32 cellular contexts compared by ENCODE assay signal in the genomic region with DNA sequence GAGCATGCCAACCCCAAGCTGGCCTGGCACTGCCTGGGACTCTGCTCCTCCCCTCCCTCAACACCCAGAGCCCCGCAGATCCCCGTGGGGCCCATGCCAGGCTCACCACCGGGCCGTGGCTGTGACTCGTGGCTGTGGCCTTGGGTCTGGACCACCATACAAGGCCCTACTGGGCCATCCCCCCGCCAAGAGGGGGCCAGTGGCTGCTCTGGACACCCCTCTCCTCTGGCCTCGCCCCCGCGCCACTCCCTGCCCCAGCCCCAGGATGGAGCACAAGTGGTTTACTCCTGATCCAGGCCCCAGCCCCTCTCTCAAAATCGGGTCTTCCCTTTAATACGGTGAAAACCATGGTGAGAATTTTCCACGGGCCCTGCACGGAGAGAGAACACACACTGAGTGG. TPM values are rescaled to one million over a fixed set of nuclear protein-coding genes. Genes with fewer than 3 reads are reported as not detected.
"Had no signal": no experiment of that assay in that cellular context is flagged by ENCODE, and none has a peak within 500 bp of the region (broad histone marks: within the 10 kb centered on the region; RNA-seq: fewer than 3 reads in every experiment).

No MANE protein-coding gene starts in this region.

- DNase-seq: stimulated activated CD4-positive, alpha-beta T cell treated with anti-CD3 and anti-CD28 coated beads, Interleukin-2, amount 100 ng/mL, for 48 hours; stimulated activated CD4-positive, alpha-beta T cell treated with anti-CD3 and anti-CD28 coated beads, Interleukin-4, amount 100 ng/mL, for 1 hour; stimulated activated CD4-positive, alpha-beta T cell treated with anti-CD3 and anti-CD28 coated beads, Interleukin-4, amount 100 ng/mL, for 24 hours; stimulated activated CD4-positive, alpha-beta T cell treated with anti-CD3 and anti-CD28 coated beads, Interleukin-4, amount 100 ng/mL, for 4 hours; stimulated activated CD8-positive, alpha-beta memory T cell treated with anti-CD3 and anti-CD28 coated beads, Interleukin-4, amount 100 ng/mL, for 48 hours; stimulated activated naive B cell treated with anti-CD40 and anti-IgM and Interleukin-4, amounts not matched to agents 10 μg/mL and 1 μg/mL and 100 μg/mL, for 72 hours; stimulated activated naive CD4-positive, alpha-beta T cell; stimulated activated naive CD4-positive, alpha-beta T cell treated with Interleukin-2 at 50 U/mL for 16 hours; stimulated activated naive CD8-positive, alpha-beta T cell treated with anti-CD3 and anti-CD28 coated beads, Interleukin-15, amount 100 ng/mL, for 72 hours; stimulated activated naive CD8-positive, alpha-beta T cell treated with anti-CD3 and anti-CD28 coated beads, Interleukin-15, Interleukin-2, amounts not matched to agents 100 U/mL and 50 U/mL, for 24 hours; stomach; substantia nigra; testis; thyroid gland; tibial artery; transverse colon; trophoblast cell; upper lobe of right lung; uterus had no signal

- H3K9me3 Mint-ChIP-seq: stimulated activated effector memory CD8-positive, alpha-beta T cell treated with anti-CD3 and anti-CD28 coated beads, Interleukin-12 subunit alpha, Interleukin-12 subunit beta, amount 100 ng/mL, for 72 hours; stimulated activated memory B cell treated with anti-CD40 and anti-IgM and Interleukin-4, amounts not matched to agents 10 μg/mL and 1 μg/mL and 100 μg/mL, for 72 hours; stimulated activated naive B cell treated with anti-CD40 and anti-IgM and Interleukin-4, amounts not matched to agents 10 μg/mL and 1 μg/mL and 100 μg/mL, for 72 hours; stimulated activated naive CD8-positive, alpha-beta T cell treated with anti-CD3 and anti-CD28 coated beads, Interleukin-15, amount 100 ng/mL, for 72 hours; stimulated activated naive CD8-positive, alpha-beta T cell treated with anti-CD3 and anti-CD28 coated beads, Interleukin-15, Interleukin-2, amounts not matched to agents 100 ng/mL and 50 ng/mL, for 24 hours; type B pancreatic cell had no signal

- H3K27me3 ChIP-seq: suprapubic skin, testis, thyroid gland, tibial nerve, upper lobe of left lung, upper lobe of right lung, uterus, vagina had no signal

- H3K4me3 ChIP-seq: stomach, suprapubic skin, testis, thoracic aorta, thyroid gland, tibial artery, tibial nerve, transverse colon, upper lobe of left lung, upper lobe of right lung, uterus, vagina had no signal

- H3K36me3 Mint-ChIP-seq: type B pancreatic cell had no signal

- H3K27ac Mint-ChIP-seq: stimulated activated effector memory CD8-positive, alpha-beta T cell treated with anti-CD3 and anti-CD28 coated beads, Interleukin-12 subunit alpha, Interleukin-12 subunit beta, amount 100 ng/mL, for 72 hours; stimulated activated memory B cell treated with anti-CD40 and anti-IgM and Interleukin-4, amounts not matched to agents 10 μg/mL and 1 μg/mL and 100 μg/mL, for 72 hours; stimulated activated naive B cell treated with anti-CD40 and anti-IgM and Interleukin-4, amounts not matched to agents 10 μg/mL and 1 μg/mL and 100 μg/mL, for 72 hours; stimulated activated naive CD8-positive, alpha-beta T cell treated with anti-CD3 and anti-CD28 coated beads, Interleukin-15, Interleukin-2, amounts not matched to agents 100 ng/mL and 50 ng/mL, for 24 hours; type B pancreatic cell had no signal

- H3K36me3 ChIP-seq: uterus had no signal

- H3K27ac ChIP-seq: stomach, suprapubic skin, testis, thoracic aorta, thyroid gland, tibial artery, tibial nerve, transverse colon, upper lobe of left lung, upper lobe of right lung, uterus, vagina had no signal

- H3K4me3 Mint-ChIP-seq: stimulated activated effector memory CD8-positive, alpha-beta T cell treated with anti-CD3 and anti-CD28 coated beads, Interleukin-12 subunit alpha, Interleukin-12 subunit beta, amount 100 ng/mL, for 72 hours; stimulated activated memory B cell treated with anti-CD40 and anti-IgM and Interleukin-4, amounts not matched to agents 10 μg/mL and 1 μg/mL and 100 μg/mL, for 72 hours; stimulated activated naive B cell treated with anti-CD40 and anti-IgM and Interleukin-4, amounts not matched to agents 10 μg/mL and 1 μg/mL and 100 μg/mL, for 72 hours; stimulated activated naive CD8-positive, alpha-beta T cell treated with anti-CD3 and anti-CD28 coated beads, Interleukin-15, amount 100 ng/mL, for 72 hours; stimulated activated naive CD8-positive, alpha-beta T cell treated with anti-CD3 and anti-CD28 coated beads, Interleukin-15, Interleukin-2, amounts not matched to agents 100 ng/mL and 50 ng/mL, for 24 hours; type B pancreatic cell had no signal

- H3K9me3 ChIP-seq: stomach, suprapubic skin, testis, thoracic aorta, thyroid gland, tibial artery, tibial nerve, transverse colon, upper lobe of left lung, upper lobe of right lung, uterus, vagina had no signal

- H3K4me1 ChIP-seq: testis had no signal

- H3K27me3 Mint-ChIP-seq: stimulated activated naive B cell treated with anti-CD40 and anti-IgM and Interleukin-4, amounts not matched to agents 10 μg/mL and 1 μg/mL and 100 μg/mL, for 72 hours; stimulated activated naive CD8-positive, alpha-beta T cell treated with anti-CD3 and anti-CD28 coated beads, Interleukin-15, amount 100 ng/mL, for 72 hours; stimulated activated naive CD8-positive, alpha-beta T cell treated with anti-CD3 and anti-CD28 coated beads, Interleukin-15, Interleukin-2, amounts not matched to agents 100 ng/mL and 50 ng/mL, for 24 hours; type B pancreatic cell had no signal

- FAIRE-seq: urothelium cell line had no signal

RNA-seq across cellular contexts. Expression of gene PABPN1L, which starts 3.0 kb away (rescaled TPM):
- total RNA-seq: stomach, subcutaneous adipose tissue, suprapubic skin, thoracic aorta, thyroid gland, tibial nerve, transverse colon, upper lobe of right lung, ureter, urinary bladder, uterus, vagina had no signal
- polyA plus RNA-seq: urinary bladder had no signal
